In genomic region chr1:117366281-117366981, GRCh38 we compare ENCODE assay signal across 1 cellular context.
TF ChIP-seq lines count a peak whose summit lies in the region.

No MANE protein-coding gene starts in this region.

TF ChIP-seq in HepG2, 621 proteins besides CTCF, POLR2A, EP300 and RAD21 (continued from another document and continues in another):
- TF ChIP-seq ZHX2 (IDR thresholded peaks at IDR 0.05; ENCODE audit: low read depth) (no peak; the same call in 1 of the 2 replicates), ZHX2 (CRISPR knock-in tag; IDR thresholded peaks at IDR 0.05; ENCODE audit: borderline replicate concordance) (no peak), HBP1 (CRISPR knock-in tag; IDR thresholded peaks at IDR 0.05; ENCODE audit: low read depth) (no peak), ELF4 (CRISPR knock-in tag; IDR thresholded peaks at IDR 0.05; ENCODE audit: borderline replicate concordance) (no peak), ZNF362 (CRISPR knock-in tag; IDR thresholded peaks at IDR 0.05; ENCODE audit: borderline replicate concordance) (no peak), ZNF510 (CRISPR knock-in tag; IDR thresholded peaks at IDR 0.05; ENCODE audit: low read depth) (no peak), ZNF512B (CRISPR knock-in tag; IDR thresholded peaks at IDR 0.05; ENCODE audit: borderline replicate concordance) (no peak), KDM1A (CRISPR knock-in tag; IDR thresholded peaks at IDR 0.05) (no peak), ZFYVE20 (CRISPR knock-in tag; IDR thresholded peaks at IDR 0.05; ENCODE audit: borderline replicate concordance, low read depth) (no peak), ZNF562 (CRISPR knock-in tag; IDR thresholded peaks at IDR 0.05; ENCODE audit: borderline replicate concordance) (no peak), IRX3 (CRISPR knock-in tag; IDR thresholded peaks at IDR 0.05; ENCODE audit: borderline replicate concordance, low read depth) (0 out of 2 replicates have a peak, but pooled peaks have one; percentile 61), SRF (IDR thresholded peaks at IDR 0.05; ENCODE audit: low read depth, low read length) (no peak), KLF6 (CRISPR knock-in tag; IDR thresholded peaks at IDR 0.05) (no peak; the same call in 1 of the 2 replicates), CAMTA2 (CRISPR knock-in tag; IDR thresholded peaks at IDR 0.05; ENCODE audit: borderline replicate concordance) (no peak), HOXA3 (CRISPR knock-in tag; IDR thresholded peaks at IDR 0.05) (no peak; the same call in 1 of the 2 replicates), PHB2 (IDR thresholded peaks at IDR 0.05; ENCODE audit: partially characterized antibody) (no peak), ZNF543 (CRISPR knock-in tag; IDR thresholded peaks at IDR 0.05) (no peak), ZNF513 (CRISPR knock-in tag; conservative IDR thresholded peaks at IDR 0.05) (no peak), CHCHD3 (CRISPR knock-in tag; IDR thresholded peaks at IDR 0.05) (no peak), ZC3H13 (CRISPR knock-in tag; IDR thresholded peaks at IDR 0.05) (peak; percentile 12; the same call in 1 of the 2 replicates), KIAA2018 (CRISPR knock-in tag; IDR thresholded peaks at IDR 0.05; ENCODE audit: borderline replicate concordance) (no peak), MAFF (IDR thresholded peaks at IDR 0.05; ENCODE audit: low read depth, low read length) (no peak), CC2D1A (CRISPR knock-in tag; IDR thresholded peaks at IDR 0.05) (no peak), SPEN (CRISPR knock-in tag; IDR thresholded peaks at IDR 0.05; ENCODE audit: low read depth) (peak; percentile 59; the same call in 1 of the 2 replicates), KLF13 (CRISPR knock-in tag; IDR thresholded peaks at IDR 0.05) (no peak), ZNF850 (CRISPR knock-in tag; conservative IDR thresholded peaks at IDR 0.05) (no peak)
- TF ChIP-seq, protein P1, sequence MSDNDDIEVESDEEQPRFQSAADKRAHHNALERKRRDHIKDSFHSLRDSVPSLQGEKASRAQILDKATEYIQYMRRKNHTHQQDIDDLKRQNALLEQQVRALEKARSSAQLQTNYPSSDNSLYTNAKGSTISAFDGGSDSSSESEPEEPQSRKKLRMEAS (IDR thresholded peaks at IDR 0.05): peak; percentile 75
- TF ChIP-seq, protein P2, sequence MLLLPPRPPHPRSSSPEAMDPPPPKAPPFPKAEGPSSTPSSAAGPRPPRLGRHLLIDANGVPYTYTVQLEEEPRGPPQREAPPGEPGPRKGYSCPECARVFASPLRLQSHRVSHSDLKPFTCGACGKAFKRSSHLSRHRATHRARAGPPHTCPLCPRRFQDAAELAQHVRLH (CRISPR knock-in tag; IDR thresholded peaks at IDR 0.05; ENCODE audit: borderline replicate concordance, low read depth): no peak
- TF ChIP-seq, protein P3, sequence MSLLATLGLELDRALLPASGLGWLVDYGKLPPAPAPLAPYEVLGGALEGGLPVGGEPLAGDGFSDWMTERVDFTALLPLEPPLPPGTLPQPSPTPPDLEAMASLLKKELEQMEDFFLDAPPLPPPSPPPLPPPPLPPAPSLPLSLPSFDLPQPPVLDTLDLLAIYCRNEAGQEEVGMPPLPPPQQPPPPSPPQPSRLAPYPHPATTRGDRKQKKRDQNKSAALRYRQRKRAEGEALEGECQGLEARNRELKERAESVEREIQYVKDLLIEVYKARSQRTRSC (CRISPR knock-in tag; IDR thresholded peaks at IDR 0.05; ENCODE audit: low read depth): no peak
